ENCODE assay signal across 23 cellular contexts in genomic region chr6:5726976-5727718, GRCh38.
DNase-seq lines count a peak whose midpoint lies in the region; ATAC-seq, FAIRE-seq and TF ChIP-seq lines count a peak whose summit lies in the region.
"Had no signal": no experiment of that assay in that cellular context is flagged by ENCODE, and none has a peak within 500 bp of the region (broad histone marks: within the 10 kb centered on the region; RNA-seq: fewer than 3 reads in every experiment).

No MANE protein-coding gene starts in this region.

- H3K36me3 Mint-ChIP-seq in astrocyte (ENCODE audit: low read depth, unreplicated experiment), result no peaks in the 10 kb centered on the region
- H3K36me3 Mint-ChIP-seq: activated CD8-positive, alpha-beta memory T cell treated with anti-CD3 and anti-CD28 coated beads, Interleukin-2, amount 10 ng/mL, durations not matched to agents 7 days and 5 days had no signal

- intact Hi-C loops in body of pancreas (cut with DNase I), result no loop called here

- H3K36me3 ChIP-seq in KOPT-K1 (ENCODE audit: insufficient read depth, low read length) (no peaks in the 10 kb centered on the region), astrocyte (ENCODE audit: insufficient read depth, low read length) (no peaks in the 10 kb centered on the region), body of pancreas (replicated peaks in 1 of 2; ENCODE audit: insufficient read depth in 1 of 2, low read depth in 2 of 2) (no peaks in the 10 kb centered on the region)
- H3K36me3 ChIP-seq: esophagus muscularis mucosa, heart right ventricle, sigmoid colon, uterus had no signal

- H3K79me2 ChIP-seq in astrocyte (ENCODE audit: insufficient read depth, low read length), result no peaks in the 10 kb centered on the region

- no peak overlapping the region for H3K9ac ChIP-seq in astrocyte (ENCODE audit: low read length)

- H2AFZ ChIP-seq in astrocyte (ENCODE audit: low read depth, low read length), result no peak overlapping the region

- 95 to 97% methylated on average over 10 to 17 of the region's 17 CpGs for WGBS in body of pancreas, 2 donors

- no peak for FAIRE-seq in astrocyte (lab: Jason Lieb, UNC)
- FAIRE-seq: GM12878 had no signal

- no peak overlapping the region for H3K4me3 ChIP-seq in astrocyte (ENCODE audit: insufficient read depth, low read depth, low read length)
- no peak overlapping the region for H3K4me3 ChIP-seq in body of pancreas
- no peak overlapping the region for H3K4me3 ChIP-seq in foreskin fibroblast (ENCODE audit: low read depth in 1 of 2, low read length in 2 of 2)
- H3K4me3 ChIP-seq: esophagus muscularis mucosa, GM12878, heart right ventricle, sigmoid colon, uterus had no signal

- H3K4me1 ChIP-seq in astrocyte (ENCODE audit: insufficient read depth, low read length) (peaks cover 16% of the 10 kb centered on the region), body of pancreas (no peaks in the 10 kb centered on the region)
- H3K4me1 ChIP-seq: sigmoid colon, uterus had no signal

- peak overlapping the region; percentile 88 for H3K27ac ChIP-seq in KOPT-K1 (ENCODE audit: low read depth, low read length, poor library complexity, severe bottlenecking)
- H3K27ac ChIP-seq in astrocyte (ENCODE audit: low read depth, low read length), result no peak overlapping the region
- H3K27ac ChIP-seq in body of pancreas, result no peak overlapping the region
- H3K27ac ChIP-seq: esophagus muscularis mucosa, heart right ventricle, sigmoid colon, uterus, VCaP had no signal

- ATAC-seq in body of pancreas, result no peak
- ATAC-seq: activated CD8-positive, alpha-beta memory T cell treated with anti-CD3 and anti-CD28 coated beads, Interleukin-2, amount 10 ng/mL, durations not matched to agents 7 days and 5 days; GM12878; heart right ventricle; Panc1 had no signal

- H3K9me3 ChIP-seq in KOPT-K1 (ENCODE audit: insufficient read depth, low read length, poor library complexity, severe bottlenecking) (no peaks in the 10 kb centered on the region), astrocyte (ENCODE audit: insufficient read depth, low read depth, low read length) (no peaks in the 10 kb centered on the region), body of pancreas (no peaks in the 10 kb centered on the region)
- H3K9me3 ChIP-seq: esophagus muscularis mucosa, heart right ventricle, sigmoid colon, uterus had no signal

- DNase-seq in astrocyte (ENCODE audit: low read depth) (peak; percentile 10), islet precursor cell (peak; percentile 31), stromal cell of bone marrow (ENCODE audit: low read depth) (peak; percentile 81), NCI-H2081 (lab: John Stamatoyannopoulos, UW) (no peak), body of pancreas (no peak), foreskin fibroblast (no peak)
- DNase-seq: activated CD4-positive, alpha-beta T cell treated with anti-CD3 and anti-CD28 coated beads, Interleukin-2, amount 10 ng/mL, durations not matched to agents 7 days and 5 days; activated CD8-positive, alpha-beta memory T cell treated with anti-CD3 and anti-CD28 coated beads, Interleukin-2, amount 10 ng/mL, durations not matched to agents 7 days and 5 days; CD8-positive, alpha-beta memory T cell; effector memory CD4-positive, alpha-beta T cell; heart right ventricle; KG1; midbrain; NCI-H187; sigmoid colon; uterus had no signal

- no peaks in the 10 kb centered on the region for H3K27me3 Mint-ChIP-seq in astrocyte (ENCODE audit: low read depth, unreplicated experiment)
- H3K27me3 Mint-ChIP-seq: activated CD4-positive, alpha-beta T cell treated with anti-CD3 and anti-CD28 coated beads, Interleukin-2, amount 10 ng/mL, durations not matched to agents 7 days and 5 days; activated CD8-positive, alpha-beta memory T cell treated with anti-CD3 and anti-CD28 coated beads, Interleukin-2, amount 10 ng/mL, durations not matched to agents 7 days and 5 days; activated naive CD4-positive, alpha-beta T cell treated with anti-CD3 and anti-CD28 coated beads, Interleukin-2, amount 50 U/mL, for 24 hours; CD8-positive, alpha-beta memory T cell had no signal

- TF ChIP-seq CTCF in astrocyte (IDR thresholded peaks at IDR 0.05; ENCODE audit: insufficient read depth, low read depth, low read length), result no peak
- no peak for TF ChIP-seq CTCF in body of pancreas (IDR thresholded peaks at IDR 0.05)
- TF ChIP-seq CTCF in foreskin fibroblast (IDR thresholded peaks at IDR 0.05; ENCODE audit: low read depth, low read length), result no peak

- H3K4me1 Mint-ChIP-seq in astrocyte (ENCODE audit: low read depth, unreplicated experiment), result peaks cover 4% of the 10 kb centered on the region

- H3K4me3 Mint-ChIP-seq in astrocyte (ENCODE audit: unreplicated experiment), result no peak overlapping the region
- H3K4me3 Mint-ChIP-seq: activated CD4-positive, alpha-beta T cell treated with anti-CD3 and anti-CD28 coated beads, Interleukin-2, amount 10 ng/mL, durations not matched to agents 7 days and 5 days; activated CD8-positive, alpha-beta memory T cell treated with anti-CD3 and anti-CD28 coated beads, Interleukin-2, amount 10 ng/mL, durations not matched to agents 7 days and 5 days; activated naive CD4-positive, alpha-beta T cell treated with anti-CD3 and anti-CD28 coated beads, Interleukin-2, amount 50 U/mL, for 24 hours; activated T-helper 1 cell treated with anti-CD3 and anti-CD28 coated beads, Interleukin-12 subunit alpha, Interleukin-12 subunit beta, Interleukin-2, Interleukin-4 antibody, amounts not matched to agents 30 ng/mL and 10 ng/mL and 1 ng/mL, durations not matched to agents 14 hours and 24 hours and 36 hours; CD8-positive, alpha-beta memory T cell had no signal

- H3K9me3 Mint-ChIP-seq in astrocyte (ENCODE audit: unreplicated experiment), result peaks cover 2% of the 10 kb centered on the region
- H3K9me3 Mint-ChIP-seq: activated CD4-positive, alpha-beta T cell treated with anti-CD3 and anti-CD28 coated beads, Interleukin-2, amount 10 ng/mL, durations not matched to agents 7 days and 5 days; activated naive CD4-positive, alpha-beta T cell treated with anti-CD3 and anti-CD28 coated beads, Interleukin-2, amount 50 U/mL, for 24 hours; activated T-helper 1 cell treated with anti-CD3 and anti-CD28 coated beads, Interleukin-12 subunit alpha, Interleukin-12 subunit beta, Interleukin-2, Interleukin-4 antibody, amounts not matched to agents 30 ng/mL and 10 ng/mL and 1 ng/mL, durations not matched to agents 14 hours and 24 hours and 36 hours; CD8-positive, alpha-beta memory T cell had no signal

- H3K27ac Mint-ChIP-seq in astrocyte (ENCODE audit: unreplicated experiment), result no peak overlapping the region
- H3K27ac Mint-ChIP-seq: activated CD4-positive, alpha-beta T cell treated with anti-CD3 and anti-CD28 coated beads, Interleukin-2, amount 10 ng/mL, durations not matched to agents 7 days and 5 days; activated CD8-positive, alpha-beta memory T cell treated with anti-CD3 and anti-CD28 coated beads, Interleukin-2, amount 10 ng/mL, durations not matched to agents 7 days and 5 days; activated naive CD4-positive, alpha-beta T cell treated with anti-CD3 and anti-CD28 coated beads, Interleukin-2, amount 50 U/mL, for 24 hours; activated T-helper 1 cell treated with anti-CD3 and anti-CD28 coated beads, Interleukin-12 subunit alpha, Interleukin-12 subunit beta, Interleukin-2, Interleukin-4 antibody, amounts not matched to agents 30 ng/mL and 10 ng/mL and 1 ng/mL, durations not matched to agents 14 hours and 24 hours and 36 hours had no signal

- no peak for TF ChIP-seq POLR2A in body of pancreas (IDR thresholded peaks at IDR 0.05)

- H3K27me3 ChIP-seq in astrocyte (ENCODE audit: insufficient read depth, low read length) (no peaks in the 10 kb centered on the region), body of pancreas (no peaks in the 10 kb centered on the region)
- H3K27me3 ChIP-seq: esophagus muscularis mucosa, heart right ventricle, sigmoid colon, uterus had no signal

- H4K20me1 ChIP-seq in astrocyte (ENCODE audit: insufficient read depth, low read length), result no peaks in the 10 kb centered on the region

- no peak overlapping the region for H3K4me2 ChIP-seq in astrocyte (ENCODE audit: low read length)

Comparison
In these comparisons a context has a peak if more than half of its experiments do, and no peak if none do; other contexts are left out.
1. DNase-seq: peak in astrocyte (single experiment), islet precursor cell (single experiment) and stromal cell of bone marrow (single experiment); none in NCI-H2081 (0 of 2), body of pancreas (0 of 4) and foreskin fibroblast (0 of 2).